ENCODE assay signal across 30 cellular contexts in the genomic region with DNA sequence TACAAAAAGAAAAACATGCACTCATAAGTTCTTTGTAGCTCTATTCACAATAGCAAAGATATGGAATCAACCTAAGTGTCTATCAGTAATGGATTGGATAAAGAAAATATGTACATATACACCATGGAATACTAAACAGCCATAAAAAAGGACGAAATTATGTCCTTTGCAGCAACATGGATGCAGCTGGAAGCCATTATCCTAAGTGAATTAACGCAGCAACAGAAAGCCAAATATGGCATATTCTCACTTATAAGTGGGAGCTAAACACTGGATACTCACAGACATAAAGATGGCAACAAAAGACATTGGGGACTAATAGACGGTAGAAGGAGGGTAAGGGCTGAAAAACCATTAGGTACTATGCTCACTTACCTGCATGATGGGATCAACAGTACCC.
"Had no signal": no experiment of that assay in that cellular context is flagged by ENCODE, and none has a peak within 500 bp of the region (broad histone marks: within the 10 kb centered on the region; RNA-seq: fewer than 3 reads in every experiment).

No MANE protein-coding gene starts in this region.

- H3K9me3 Mint-ChIP-seq: activated CD8-positive, alpha-beta T cell treated with anti-CD3 and anti-CD28 coated beads for 36 hours; activated naive CD4-positive, alpha-beta T cell treated with anti-CD3 and anti-CD28 coated beads, Interleukin-2, amount 10 ng/mL, durations not matched to agents 7 days and 5 days; activated naive CD8-positive, alpha-beta T cell treated with anti-CD3 and anti-CD28 coated beads, Interleukin-2, amount 50 U/mL, for 24 hours; activated T-helper 1 cell treated with anti-CD3 and anti-CD28 coated beads, Interleukin-12 subunit alpha, Interleukin-12 subunit beta, Interleukin-2, Interleukin-4 antibody, amounts not matched to agents 30 ng/mL and 10 ng/mL and 1 ng/mL, durations not matched to agents 14 hours and 24 hours and 36 hours; T-helper 1 cell treated with Interleukin-12 subunit alpha and Interleukin-12 subunit beta and Interleukin-4 antibody, amounts not matched to agents 30 μg/mL and 1 μg/mL, for 36 hours; T-helper 2 cell treated with Interferon-gamma antibody and Interleukin-4, amounts not matched to agents 5 μg/mL and 100 μg/mL, for 36 hours had no signal

- H3K9me3 ChIP-seq: Peyer's patch, SJSA1, SK-N-SH had no signal

- H3K27ac ChIP-seq: Peyer's patch, SJSA1 had no signal

- H3K27me3 Mint-ChIP-seq: activated CD4-positive, alpha-beta T cell treated with anti-CD3 and anti-CD28 coated beads, Interleukin-2, amount 10 ng/mL, durations not matched to agents 24 days and 14 days; activated CD8-positive, alpha-beta T cell treated with anti-CD3 and anti-CD28 coated beads for 36 hours; activated naive CD4-positive, alpha-beta T cell treated with anti-CD3 and anti-CD28 coated beads, Interleukin-2, amount 10 ng/mL, durations not matched to agents 7 days and 5 days; activated naive CD8-positive, alpha-beta T cell; activated naive CD8-positive, alpha-beta T cell treated with anti-CD3 and anti-CD28 coated beads, Interleukin-2, amount 50 U/mL, for 24 hours had no signal

- H3K9ac ChIP-seq: SK-N-SH had no signal

- ATAC-seq: activated CD8-positive, alpha-beta T cell treated with anti-CD3 and anti-CD28 coated beads for 36 hours; activated naive CD8-positive, alpha-beta T cell treated with anti-CD3 and anti-CD28 coated beads, Interleukin-2, amount 50 U/mL, for 24 hours; PC-3 had no signal

- H3K27me3 ChIP-seq: Peyer's patch, SJSA1 had no signal

- H3K36me3 ChIP-seq: Peyer's patch had no signal

- H3K4me2 ChIP-seq: SK-N-SH had no signal

- H3K27ac Mint-ChIP-seq: activated CD4-positive, alpha-beta T cell treated with anti-CD3 and anti-CD28 coated beads, Interleukin-2, amount 10 ng/mL, durations not matched to agents 24 days and 14 days; activated CD8-positive, alpha-beta T cell treated with anti-CD3 and anti-CD28 coated beads for 36 hours; activated naive CD4-positive, alpha-beta T cell treated with anti-CD3 and anti-CD28 coated beads, Interleukin-2, amount 10 ng/mL, durations not matched to agents 7 days and 5 days; activated naive CD8-positive, alpha-beta T cell; activated T-helper 1 cell treated with anti-CD3 and anti-CD28 coated beads, Interleukin-12 subunit alpha, Interleukin-12 subunit beta, Interleukin-2, Interleukin-4 antibody, amounts not matched to agents 30 ng/mL and 10 ng/mL and 1 ng/mL, durations not matched to agents 14 hours and 24 hours and 36 hours; T-helper 1 cell treated with Interleukin-12 subunit alpha and Interleukin-12 subunit beta and Interleukin-4 antibody, amounts not matched to agents 30 μg/mL and 1 μg/mL, for 36 hours; T-helper 2 cell treated with Interferon-gamma antibody and Interleukin-4, amounts not matched to agents 5 μg/mL and 100 μg/mL, for 36 hours had no signal

- H3K4me3 Mint-ChIP-seq: activated CD4-positive, alpha-beta T cell treated with anti-CD3 and anti-CD28 coated beads, Interleukin-2, amount 10 ng/mL, durations not matched to agents 24 days and 14 days; activated CD8-positive, alpha-beta T cell treated with anti-CD3 and anti-CD28 coated beads for 36 hours; activated naive CD4-positive, alpha-beta T cell treated with anti-CD3 and anti-CD28 coated beads, Interleukin-2, amount 10 ng/mL, durations not matched to agents 7 days and 5 days; activated naive CD8-positive, alpha-beta T cell; activated naive CD8-positive, alpha-beta T cell treated with anti-CD3 and anti-CD28 coated beads, Interleukin-2, amount 50 U/mL, for 24 hours; activated T-helper 1 cell treated with anti-CD3 and anti-CD28 coated beads, Interleukin-12 subunit alpha, Interleukin-12 subunit beta, Interleukin-2, Interleukin-4 antibody, amounts not matched to agents 30 ng/mL and 10 ng/mL and 1 ng/mL, durations not matched to agents 14 hours and 24 hours and 36 hours; T-helper 1 cell treated with Interleukin-12 subunit alpha and Interleukin-12 subunit beta and Interleukin-4 antibody, amounts not matched to agents 30 μg/mL and 1 μg/mL, for 36 hours; T-helper 2 cell treated with Interferon-gamma antibody and Interleukin-4, amounts not matched to agents 5 μg/mL and 100 μg/mL, for 36 hours had no signal

- DNase-seq: activated CD4-positive, alpha-beta T cell treated with anti-CD3 and anti-CD28 coated beads, Interleukin-2, amount 10 ng/mL, durations not matched to agents 24 days and 14 days; activated CD4-positive, alpha-beta T cell treated with anti-CD3 and anti-CD28 coated beads, Interleukin-2, amount 50 U/mL, for 4 hours; activated CD8-positive, alpha-beta T cell treated with anti-CD3 and anti-CD28 coated beads for 36 hours; activated effector memory CD4-positive, alpha-beta T cell treated with Interleukin-2 at 50 U/mL for 16 hours; activated naive CD4-positive, alpha-beta T cell treated with anti-CD3 and anti-CD28 coated beads, Interleukin-2, amount 10 ng/mL, durations not matched to agents 7 days and 5 days; activated naive CD8-positive, alpha-beta T cell treated with anti-CD3 and anti-CD28 coated beads, Interleukin-2, amount 50 U/mL, for 24 hours; activated T-cell treated with anti-CD3 and anti-CD28 coated beads, Interleukin-2, amount 50 U/mL, for 1 hour; anterior cingulate cortex; caudate nucleus; cerebellar nuclear complex; Kasumi-1; MM.1S; MV-4-11; NCI-H1092; NCI-H1436 treated with DMSO at 0.1 percent for 48 hours; NCI-H1694 treated with DMSO at 0.1 percent for 48 hours; NCI-H2029; NCI-H345; NCI-H748 treated with DMSO at 0.1 percent for 48 hours; NK-92 treated with Interleukin-12 subunit alpha and Interleukin-12 subunit beta, amount 100 ng/mL, for 24 hours; PC-3; Peyer's patch; RPMI8226; SHP77 treated with DMSO at 0.1 percent for 48 hours; SK-N-SH had no signal

- H3K4me3 ChIP-seq: Peyer's patch, SJSA1 had no signal
